In genomic region chr1:205660361-205660760, GRCh38 we compare ENCODE assay signal across 1 cellular context.
TF ChIP-seq lines count a peak whose summit lies in the region.

No MANE protein-coding gene starts in this region.

TF ChIP-seq in H1, 55 proteins besides CTCF, POLR2A, EP300 and RAD21:
- TF ChIP-seq TBP (IDR thresholded peaks at IDR 0.05; ENCODE audit: low read depth, low read length) (no peak), SP4 (IDR thresholded peaks at IDR 0.05; ENCODE audit: low read length) (no peak), BRCA1 (IDR thresholded peaks at IDR 0.05; ENCODE audit: low read depth, low read length) (no peak), BCL11A (IDR thresholded peaks at IDR 0.05; ENCODE audit: low read depth in 2 of 2, low read length in 2 of 2) (no peak), MAFK (IDR thresholded peaks at IDR 0.05; ENCODE audit: low read depth, low read length) (no peak), YY1 (IDR thresholded peaks at IDR 0.05; ENCODE audit: low read depth, low read length) (no peak), NANOG (IDR thresholded peaks at IDR 0.05; ENCODE audit: insufficient read depth, low read depth, low read length, poor library complexity, severe bottlenecking) (no peak), CBX8 (IDR thresholded peaks at IDR 0.05; ENCODE audit: borderline replicate concordance, low read depth, low read length) (no peak)
